In genomic region chr4:88054909-88055308, GRCh38 we compare ENCODE assay signal across 8 cellular contexts. TPM values are rescaled to one million over a fixed set of nuclear protein-coding genes. Genes with fewer than 3 reads are reported as not detected.
A peak's percentile ranks its signal among the peaks of the same experiment; 100 is the strongest.
DNase-seq lines count a peak whose midpoint lies in the region; ATAC-seq, FAIRE-seq and TF ChIP-seq lines count a peak whose summit lies in the region.

No MANE protein-coding gene starts in this region.

- H3K9me3 ChIP-seq in heart left ventricle (no peaks in the 10 kb centered on the region), right atrium auricular region (no peaks in the 10 kb centered on the region), liver (ENCODE audit: control insufficient read depth in 4 of 4, low read length in 3 of 4) (no peaks in the 10 kb centered on the region), gastroesophageal sphincter (no peaks in the 10 kb centered on the region)

- no peaks in the 10 kb centered on the region for H3K27me3 ChIP-seq in heart left ventricle
- H3K27me3 ChIP-seq in right atrium auricular region: no peaks in the 10 kb centered on the region
- H3K27me3 ChIP-seq in liver (ENCODE audit: control insufficient read depth in 4 of 4, insufficient read depth in 4 of 4, low read length in 3 of 4): no peaks in the 10 kb centered on the region
- no peaks in the 10 kb centered on the region for H3K27me3 ChIP-seq in gastroesophageal sphincter

- peaks cover 70% of the 10 kb centered on the region for H3K36me3 Mint-ChIP-seq in brain

- no peak overlapping the region for H3K4me3 Mint-ChIP-seq in brain

- peaks cover 0 to 5% (median 0%) of the 10 kb centered on the region in 12 donors for H3K4me1 ChIP-seq in heart left ventricle
- no peaks in the 10 kb centered on the region for H3K4me1 ChIP-seq in right atrium auricular region
- H3K4me1 ChIP-seq in liver (ENCODE audit: control insufficient read depth in 4 of 4, insufficient read depth in 4 of 4, low read length in 3 of 4): peaks cover 0 to 12% (median 4%) of the 10 kb centered on the region in 4 donors
- H3K4me1 ChIP-seq in gastroesophageal sphincter: no peaks in the 10 kb centered on the region

- H3K36me3 ChIP-seq in heart left ventricle (peaks cover 0 to 96% (median 76%) of the 10 kb centered on the region in 9 donors), right atrium auricular region (peaks cover 34% of the 10 kb centered on the region), liver (ENCODE audit: control insufficient read depth in 4 of 4, insufficient read depth in 3 of 4, low read depth in 1 of 4, low read length in 3 of 4) (peaks cover 0 to 1% (median 0%) of the 10 kb centered on the region in 4 donors), gastroesophageal sphincter (peaks cover 5 to 100% of the 10 kb centered on the region in 2 donors)

- H3K27ac Mint-ChIP-seq in brain: peak overlapping the region in 1 of 5 experiments; percentile 48

- peak in 10 of 12 donors; percentile 14 to 52 (median 36) for TF ChIP-seq CTCF in heart left ventricle (IDR thresholded peaks at IDR 0.05)
- TF ChIP-seq CTCF in right atrium auricular region (IDR thresholded peaks at IDR 0.05): peak in 1 of 2 donors; percentile 45
- TF ChIP-seq CTCF in LNCAP (IDR thresholded peaks at IDR 0.05): peak; percentile 83
- TF ChIP-seq CTCF in brain (conservative IDR thresholded peaks at IDR 0.05): peak; percentile 26 to 27
- TF ChIP-seq CTCF in liver (IDR thresholded peaks at IDR 0.05; ENCODE audit: low read depth, low read length, missing input control): peak; percentile 92
- TF ChIP-seq CTCF in gastroesophageal sphincter (IDR thresholded peaks at IDR 0.05): peak in 2 of 4 experiments; percentile 18 to 39

- DNase-seq in heart left ventricle (peak in 2 of 5 donors; percentile 15 to 30), right atrium auricular region (ENCODE audit: low spot score) (no peak), GM19239 (ENCODE audit: insufficient read length, low spot score) (no peak)

- no peaks in the 10 kb centered on the region for H3K27me3 Mint-ChIP-seq in brain

- intact Hi-C loops in heart left ventricle (cut with DNase I): no loop called here

- no peak for FAIRE-seq in GM19239 (lab: Jason Lieb, UNC)

- H3K27ac ChIP-seq in heart left ventricle (no peak overlapping the region), right atrium auricular region (no peak overlapping the region), liver (ENCODE audit: low read depth in 1 of 2, low read length in 2 of 2) (no peak overlapping the region), gastroesophageal sphincter (no peak overlapping the region)

- no peak overlapping the region for H3K9ac ChIP-seq in liver (ENCODE audit: low read depth in 1 of 2, low read length in 2 of 2)

- TF ChIP-seq RAD21 in liver (IDR thresholded peaks at IDR 0.05): peak; percentile 96 to 97

- TF ChIP-seq EP300 in gastroesophageal sphincter (IDR thresholded peaks at IDR 0.05): no peak

- WGBS in heart left ventricle, 4 donors: 49 to 95% (median 87%) methylated on average over 2 of the region's 2 CpGs
- 75% methylated on average over 2 of the region's 2 CpGs for WGBS in liver
- 63 to 83% methylated on average over 1 to 2 of the region's 2 CpGs for WGBS in gastroesophageal sphincter (ENCODE audit: low coverage in 1 of 2), 2 donors

- no peak for TF ChIP-seq POLR2A in heart left ventricle (IDR thresholded peaks at IDR 0.05)
- no peak for TF ChIP-seq POLR2A in gastroesophageal sphincter (IDR thresholded peaks at IDR 0.05)

- no peaks in the 10 kb centered on the region for H3K4me1 Mint-ChIP-seq in brain

- H3K9me3 Mint-ChIP-seq in brain: no peaks in the 10 kb centered on the region

- peak; percentile 58 to 96 (median 81) for ATAC-seq in heart left ventricle
- no peak for ATAC-seq in gastroesophageal sphincter
- no peak for ATAC-seq in GM21390 (IDR thresholded peaks at IDR 0.05; ENCODE audit: unreplicated experiment)

- H3K4me3 ChIP-seq in heart left ventricle (no peak overlapping the region), right atrium auricular region (no peak overlapping the region), liver (ENCODE audit: low read depth in 1 of 3, low read length in 3 of 3) (no peak overlapping the region), gastroesophageal sphincter (no peak overlapping the region)

TF ChIP-seq in liver, 16 proteins besides CTCF, POLR2A, EP300 and RAD21:
- TF ChIP-seq FOXA2 (IDR thresholded peaks at IDR 0.05) (no peak), SP1 (IDR thresholded peaks at IDR 0.05) (no peak), HNF4A (conservative IDR thresholded peaks at IDR 0.05) (peak in 1 of 2 donors; percentile 28), EGR1 (IDR thresholded peaks at IDR 0.05; ENCODE audit: low read depth in 2 of 2) (no peak), ATF3 (IDR thresholded peaks at IDR 0.05) (no peak), HNF4G (IDR thresholded peaks at IDR 0.05) (no peak), MAX (IDR thresholded peaks at IDR 0.05) (no peak), GABPA (IDR thresholded peaks at IDR 0.05 in 1 of 2, conservative IDR thresholded peaks at IDR 0.05 in 1 of 2) (no peak), YY1 (IDR thresholded peaks at IDR 0.05) (peak; percentile 34), TAF1 (conservative IDR thresholded peaks at IDR 0.05) (no peak), RXRA (IDR thresholded peaks at IDR 0.05) (peak; percentile 31 to 59), JUND (IDR thresholded peaks at IDR 0.05) (no peak), NR2F2 (IDR thresholded peaks at IDR 0.05) (peak; percentile 34), ZBTB33 (IDR thresholded peaks at IDR 0.05) (no peak), REST (IDR thresholded peaks at IDR 0.05) (no peak), FOXA1 (IDR thresholded peaks at IDR 0.05) (no peak)

RNA-seq across cellular contexts. Expression of gene PKD2, which starts 47.5 kb away (rescaled TPM):
- 10 to 100 TPM; 11.5 to 26.7 (median 17.2) TPM for total RNA-seq in heart left ventricle
- polyA plus RNA-seq in heart left ventricle: 10 to 100 TPM in 1 of 2 donors, 1 to 10 TPM in 1; 6.6 to 12.2 TPM
- 10 to 100 TPM; 21.5 to 32.7 TPM for total RNA-seq in right atrium auricular region
- 3.0 TPM for polyA plus RNA-seq in brain (ENCODE audit: insufficient read depth, low read depth, low replicate concordance)
- 10 to 100 TPM; 10.5 to 11.4 TPM for total RNA-seq in liver
- 1 to 10 TPM; 1.5 to 3.8 TPM for polyA plus RNA-seq in liver
- total RNA-seq in gastroesophageal sphincter: 100 to 1,000 TPM in 3 of 4 donors, 10 to 100 TPM in 1; 84.5 to 125 (median 117) TPM

Comparison
In these comparisons a context has a peak if more than half of its experiments do, and no peak if none do; other contexts are left out.
1. ATAC-seq: peak in heart left ventricle (4 of 4); none in gastroesophageal sphincter (single experiment) and GM21390 (single experiment).